8 cellular contexts compared by ENCODE assay signal in genomic region chr17:2852729-2853110, GRCh38.
DNase-seq lines count a peak whose midpoint lies in the region.

No MANE protein-coding gene starts in this region.

- in situ Hi-C loops in HAP-1 (cut with MboI; ENCODE audit: low sequenced_read_pairs) = loop anchor here (5.0 kb wide), 1 partner anchor 75 kb away; no protein-coding TSS in a partner anchor

- H3K9me3 ChIP-seq in HAP-1 (no peaks in the 10 kb centered on the region), adipocyte (ENCODE audit: control insufficient read depth, low read length) (no peaks in the 10 kb centered on the region), iPS-20b (ENCODE audit: insufficient read depth, low read depth, low read length) (no peaks in the 10 kb centered on the region)

- H3K27ac ChIP-seq in iPS-20b (ENCODE audit: low read length) (no peak overlapping the region), skin epidermis (peak overlapping the region in 14 of 21 experiments; percentile 29 to 86 (median 58))

- H3K36me3 ChIP-seq in HAP-1 (replicated peaks) (no peaks in the 10 kb centered on the region; the same call in 1 of the 2 replicates), adipocyte (ENCODE audit: control insufficient read depth, insufficient read depth, low read length, severe bottlenecking) (no peaks in the 10 kb centered on the region), iPS-20b (ENCODE audit: insufficient read depth, low read depth, low read length) (no peaks in the 10 kb centered on the region)

- H3K27me3 ChIP-seq in HAP-1 (ENCODE audit: low read depth) (no peaks in the 10 kb centered on the region), adipocyte (replicated peaks; ENCODE audit: control insufficient read depth, insufficient read depth, low read length) (peaks cover 31% of the 10 kb centered on the region), iPS-20b (ENCODE audit: insufficient read depth, low read length) (peaks cover 37% of the 10 kb centered on the region)

- H3K4me3 ChIP-seq in HAP-1 (peak overlapping the region; percentile 45), adipocyte (ENCODE audit: low read length) (peak overlapping the region; percentile 65), iPS-20b (ENCODE audit: low read length) (peak overlapping the region; percentile 63), skin epidermis (peak overlapping the region; percentile 35 to 60 (median 46))

- H3K4me1 ChIP-seq in HAP-1 = peaks cover 8% of the 10 kb centered on the region
- H3K4me1 ChIP-seq in adipocyte (ENCODE audit: control insufficient read depth, insufficient read depth, low read length) = peaks cover 8% of the 10 kb centered on the region
- H3K4me1 ChIP-seq in iPS-20b (ENCODE audit: insufficient read depth, low read length) = peaks cover 21% of the 10 kb centered on the region

- no peak overlapping the region for H3K9ac ChIP-seq in adipocyte (ENCODE audit: low read length)
- peak overlapping the region; percentile 32; the same call in 1 of the 2 replicates for H3K9ac ChIP-seq in iPS-20b (ENCODE audit: low read depth, low read length)

- no peak for DNase-seq in HAP-1 (ENCODE audit: low spot score in 2 of 2)
- no peak for DNase-seq in adipocyte (ENCODE audit: low read depth)
- no peak for DNase-seq in midbrain (lab: John Stamatoyannopoulos, UW)
- DNase-seq in SKM-1 (lab: John Stamatoyannopoulos, UW; ENCODE audit: unreplicated experiment) = no peak
- DNase-seq in hepatic stellate cell (ENCODE audit: low spot score) = no peak
- no peak for DNase-seq in T-helper 9 cell
